ENCODE assay signal across 9 cellular contexts in the genomic region with DNA sequence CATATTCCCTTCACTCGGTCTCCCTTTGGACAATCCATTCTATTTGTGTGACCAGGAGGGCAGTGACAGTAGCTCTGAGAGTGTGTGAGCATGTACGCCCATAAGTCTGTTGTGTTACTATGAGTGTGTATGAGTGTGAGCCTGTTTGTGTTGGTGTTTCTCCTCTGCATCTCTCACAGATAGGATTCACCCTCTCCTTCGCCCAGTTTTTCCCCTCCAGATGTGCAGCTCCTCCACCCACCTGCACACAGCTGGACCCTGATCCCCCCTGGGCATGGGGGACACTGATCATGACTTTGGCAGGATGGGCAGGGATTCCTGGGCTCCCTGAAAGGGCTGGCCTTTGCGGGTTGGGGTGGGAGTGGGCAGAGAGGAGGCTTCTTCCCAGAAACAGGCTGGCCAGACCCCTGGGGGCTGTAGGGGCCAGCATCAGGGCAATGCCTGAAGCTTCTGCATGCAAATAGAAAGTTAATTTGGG. TPM values are rescaled to one million over a fixed set of nuclear protein-coding genes. Genes with fewer than 3 reads are reported as not detected.
DNase-seq lines count a peak whose midpoint lies in the region; ATAC-seq, FAIRE-seq and TF ChIP-seq lines count a peak whose summit lies in the region.
"Had no signal": no experiment of that assay in that cellular context is flagged by ENCODE, and none has a peak within 500 bp of the region (broad histone marks: within the 10 kb centered on the region; RNA-seq: fewer than 3 reads in every experiment).

No MANE protein-coding gene starts in this region.

- H3K27ac ChIP-seq in BLaER1 treated with 17β-estradiol and CSF1 and Interleukin-3, amounts not matched to agents 10 nM and 100 nM = peak overlapping the region in 7 of 11 experiments; percentile 64 to 75 (median 68); a peak in 11 of 22 replicates
- H3K27ac ChIP-seq in PC-9 = peak overlapping the region; percentile 79
- H3K27ac ChIP-seq in endothelial cell of umbilical vein (ENCODE audit: insufficient read depth, low read depth, low read length) = peak overlapping the region; percentile 96
- peak overlapping the region; percentile 96 for H3K27ac ChIP-seq in osteoblast (ENCODE audit: low read depth, low read length)

- dilution Hi-C loops in endothelial cell of umbilical vein (cut with MboI; ENCODE audit: extremely low pct_ligation_motif_present, low sequenced_read_pairs) = no loop called here

- peaks cover 0 to 24% (median 15%) of the 10 kb centered on the region in 11 experiments; a peak in 13 of 22 replicates for H3K36me3 ChIP-seq in BLaER1 treated with 17β-estradiol and CSF1 and Interleukin-3, amounts not matched to agents 10 nM and 100 nM
- H3K36me3 ChIP-seq in PC-9 (ENCODE audit: low read depth) = peaks cover 10% of the 10 kb centered on the region
- H3K36me3 ChIP-seq in endothelial cell of umbilical vein (ENCODE audit: control insufficient read depth in 2 of 2, extremely low read depth in 1 of 2, insufficient read depth in 2 of 2, low read length in 2 of 2) = peaks cover 5 to 14% of the 10 kb centered on the region in 2 experiments
- H3K36me3 ChIP-seq in osteoblast (ENCODE audit: insufficient read depth, low read length) = peaks cover 32% of the 10 kb centered on the region

- H3K4me3 ChIP-seq in BLaER1 treated with 17β-estradiol and CSF1 and Interleukin-3, amounts not matched to agents 10 nM and 100 nM = peak overlapping the region; percentile 48 to 74 (median 62)
- H3K4me3 ChIP-seq in PC-9 (peak overlapping the region; percentile 67), endothelial cell of umbilical vein (replicated peaks in 1 of 3; ENCODE audit: insufficient read depth in 1 of 3, low read depth in 1 of 3, low read length in 3 of 3) (peak overlapping the region; percentile 59 to 74 (median 70)), osteoblast (ENCODE audit: insufficient read depth, low read length) (peak overlapping the region; percentile 82)
- H3K4me3 ChIP-seq: GM12878 had no signal

- no peaks in the 10 kb centered on the region for H3K9me2 ChIP-seq in PC-9 (ENCODE audit: insufficient read depth)

- peak overlapping the region; percentile 80; the same call in 1 of the 2 replicates for H2AFZ ChIP-seq in PC-9
- H2AFZ ChIP-seq in endothelial cell of umbilical vein (ENCODE audit: low read depth, low read length) = no peak overlapping the region
- peak overlapping the region; percentile 6 for H2AFZ ChIP-seq in osteoblast (ENCODE audit: low read length)

- FAIRE-seq in endothelial cell of umbilical vein (lab: Jason Lieb, UNC) = no peak
- FAIRE-seq: GM12878 had no signal

- ATAC-seq in HG02798 (IDR thresholded peaks at IDR 0.05; ENCODE audit: poor library complexity, unreplicated experiment) = no peak

- H3K79me2 ChIP-seq in PC-9 (ENCODE audit: low read depth) (peaks cover 33% of the 10 kb centered on the region), endothelial cell of umbilical vein (ENCODE audit: control insufficient read depth, insufficient read depth, low read length) (peaks cover 45% of the 10 kb centered on the region), osteoblast (ENCODE audit: insufficient read depth, low read length) (peaks cover 41% of the 10 kb centered on the region)

- H3K9ac ChIP-seq in BLaER1 treated with 17β-estradiol and CSF1 and Interleukin-3, amounts not matched to agents 10 nM and 100 nM = peak overlapping the region; percentile 67 to 85 (median 78); a peak in 21 of 22 replicates
- H3K9ac ChIP-seq in endothelial cell of umbilical vein (replicated peaks; ENCODE audit: extremely low read depth, insufficient read depth, low read length) = peak overlapping the region; percentile 78

- H3K9me1 ChIP-seq in endothelial cell of umbilical vein (replicated peaks; ENCODE audit: control insufficient read depth, extremely low read depth, insufficient read depth, low read length) = no peaks in the 10 kb centered on the region

- BruUV-seq in PC-9 (replicated peaks; lab: Mats Ljungman, UMichigan) (TSS peak; percentile 56), endothelial cell of umbilical vein (replicated peaks; lab: Mats Ljungman, UMichigan) (TSS peak; percentile 29)

- H3K4me2 ChIP-seq in BLaER1 treated with 17β-estradiol and CSF1 and Interleukin-3, amounts not matched to agents 10 nM and 100 nM = peak overlapping the region; percentile 86 to 98 (median 94)
- H3K4me2 ChIP-seq in PC-9 = peak overlapping the region; percentile 87
- peak overlapping the region; percentile 59 for H3K4me2 ChIP-seq in endothelial cell of umbilical vein (ENCODE audit: insufficient read depth, low read length)
- peak overlapping the region; percentile 100 for H3K4me2 ChIP-seq in osteoblast (ENCODE audit: insufficient read depth, low read length)

- intact Hi-C loops in PC-9 (cut with micrococcal nuclease; ENCODE audit: unreplicated experiment) (loop anchor here (2.0 kb wide), 1 partner anchor 37 kb away; no protein-coding TSS in a partner anchor), endothelial cell of umbilical vein (cut with micrococcal nuclease) (loop anchor here (1.0 to 2.0 kb wide), 2 partner anchors 10 to 15 kb away; partner anchors contain the start of gene PHLDB1)

- no peak for TF ChIP-seq POLR2A in endothelial cell of umbilical vein (IDR thresholded peaks at IDR 0.05; ENCODE audit: low read depth, low read length)

- CTCF ChIA-PET in PC-9 (lab: Charles Lee) = interaction anchor here (0.6 to 2.6 kb wide), 4 partner anchors 13 to 456 kb away, joined by 3 to 12 read pairs (median 7); no protein-coding TSS in a partner anchor
- CTCF ChIA-PET in endothelial cell of umbilical vein (lab: Charles Lee) = interaction anchor here (1.0 to 8.3 kb wide), 6 partner anchors 11 to 37 kb away, joined by 3 to 138 read pairs (median 7); partner anchors contain the start of gene PHLDB1

- no peak for DNase-seq in PC-9
- peak; percentile 22 for DNase-seq in endothelial cell of umbilical vein (ENCODE audit: low read depth, low spot score)
- no peak for DNase-seq in osteoblast (ENCODE audit: insufficient read length, low spot score, missing footprints)
- no peak for DNase-seq in CD1c-positive myeloid dendritic cell (ENCODE audit: extremely low spot score)
- DNase-seq in OCI-M1 (lab: John Stamatoyannopoulos, UW) = no peak
- no peak for DNase-seq in NOMO-1 (lab: John Stamatoyannopoulos, UW; ENCODE audit: unreplicated experiment in 2 of 2)

- H3K27me3 ChIP-seq in BLaER1 treated with 17β-estradiol and CSF1 and Interleukin-3, amounts not matched to agents 10 nM and 100 nM = no peaks in the 10 kb centered on the region; a peak in 2 of 22 replicates
- no peaks in the 10 kb centered on the region for H3K27me3 ChIP-seq in PC-9 (ENCODE audit: insufficient read depth, low read depth)
- no peaks in the 10 kb centered on the region for H3K27me3 ChIP-seq in endothelial cell of umbilical vein (ENCODE audit: control insufficient read depth in 2 of 2, insufficient read depth in 2 of 2, low read length in 2 of 2)
- no peaks in the 10 kb centered on the region for H3K27me3 ChIP-seq in osteoblast (ENCODE audit: insufficient read depth, low read length)

- H3K4me1 ChIP-seq in BLaER1 treated with 17β-estradiol and CSF1 and Interleukin-3, amounts not matched to agents 10 nM and 100 nM = peaks cover 48 to 69% (median 51%) of the 10 kb centered on the region in 10 experiments
- H3K4me1 ChIP-seq in PC-9 (replicated peaks; ENCODE audit: insufficient read depth) (peaks cover 62% of the 10 kb centered on the region), endothelial cell of umbilical vein (ENCODE audit: control insufficient read depth, extremely low read depth, insufficient read depth, low read length) (peaks cover 58% of the 10 kb centered on the region), osteoblast (ENCODE audit: insufficient read depth, low read length) (peaks cover 63% of the 10 kb centered on the region)

- H4K20me1 ChIP-seq in BLaER1 treated with 17β-estradiol and CSF1 and Interleukin-3, amounts not matched to agents 10 nM and 100 nM = peaks cover 0 to 26% (median 0%) of the 10 kb centered on the region in 11 experiments; a peak in 4 of 22 replicates
- H4K20me1 ChIP-seq in PC-9 (ENCODE audit: insufficient read depth) (peaks cover 1% of the 10 kb centered on the region; the same call in 1 of the 2 replicates), endothelial cell of umbilical vein (replicated peaks; ENCODE audit: control insufficient read depth, extremely low read depth, insufficient read depth, low read length) (no peaks in the 10 kb centered on the region), osteoblast (ENCODE audit: insufficient read depth, low read length) (peaks cover 21% of the 10 kb centered on the region)

- H3F3A ChIP-seq in PC-9 (ENCODE audit: insufficient read depth, low read depth) = peaks cover 67% of the 10 kb centered on the region

- no peaks in the 10 kb centered on the region for H3K9me3 ChIP-seq in BLaER1 treated with 17β-estradiol and CSF1 and Interleukin-3, amounts not matched to agents 10 nM and 100 nM (replicated peaks in 1 of 11)
- H3K9me3 ChIP-seq in PC-9 (ENCODE audit: insufficient read depth, low read depth) = no peaks in the 10 kb centered on the region
- H3K9me3 ChIP-seq in endothelial cell of umbilical vein (replicated peaks; ENCODE audit: control insufficient read depth, insufficient read depth, low read length) = no peaks in the 10 kb centered on the region
- H3K9me3 ChIP-seq in osteoblast (ENCODE audit: low read depth, low read length) = no peaks in the 10 kb centered on the region

- POLR2A ChIA-PET in PC-9 (lab: Charles Lee; ENCODE audit: unreplicated experiment) (interaction anchor here (0.6 kb wide), 2 partner anchors 344 to 397 kb away, joined by 5 to 7 read pairs; partner anchors contain the start of gene TRAPPC4), endothelial cell of umbilical vein (lab: Charles Lee) (interaction anchor here (1.6 to 3.9 kb wide), 3 partner anchors 9 to 15 kb away, joined by 11 to 29 read pairs (median 13); partner anchors contain the start of gene PHLDB1)

- no peak for TF ChIP-seq CTCF in PC-9 (conservative IDR thresholded peaks at IDR 0.05)
- no peak for TF ChIP-seq CTCF in endothelial cell of umbilical vein (IDR thresholded peaks at IDR 0.05; ENCODE audit: extremely low read depth in 1 of 2, insufficient read depth in 1 of 2, low read depth in 1 of 2, low read length in 2 of 2)
- no peak for TF ChIP-seq CTCF in osteoblast (IDR thresholded peaks at IDR 0.05; ENCODE audit: extremely low read depth, low read depth, low read length)

RNA-seq across cellular contexts. Expression of gene PHLDB1, which starts 14.5 kb away (rescaled TPM):
- total RNA-seq in PC-9 (2021) = 122 and 125 TPM in 2 replicates
- total RNA-seq in endothelial cell of umbilical vein = 183 and 227 TPM in 2 replicates
- polyA plus RNA-seq in endothelial cell of umbilical vein = 99.7 and 109 TPM in 2 replicates
- polyA plus RNA-seq in endothelial cell of umbilical vein (2011; cell fraction: cytosol; rRNA removed) = 69.9 and 75.8 TPM in 2 replicates
- polyA plus RNA-seq in endothelial cell of umbilical vein (2011; cell fraction: nucleus; rRNA removed) = 320 and 340 TPM in 2 replicates
- polyA plus RNA-seq in endothelial cell of umbilical vein (2012) = 99.4 and 105 TPM in 2 replicates
- polyA minus RNA-seq in endothelial cell of umbilical vein = 149 and 151 TPM in 2 replicates
- 4.6 TPM for polyA minus RNA-seq in endothelial cell of umbilical vein (2011; cell fraction: cytosol; rRNA and poly(A)+ RNA removed)
- 155 and 169 TPM in 2 replicates for polyA minus RNA-seq in endothelial cell of umbilical vein (2011; cell fraction: nucleus; rRNA and poly(A)+ RNA removed)
- total RNA-seq in osteoblast = 86.9 and 96.3 TPM in 2 replicates

RNA-seq across cellular contexts. Expression of gene ARCN1, which starts 49.7 kb away (rescaled TPM):
- 79.8 and 105 TPM in 2 replicates for total RNA-seq in PC-9 (2021)
- 168 and 172 TPM in 2 replicates for total RNA-seq in endothelial cell of umbilical vein
- 180 and 188 TPM in 2 replicates for polyA plus RNA-seq in endothelial cell of umbilical vein
- polyA plus RNA-seq in endothelial cell of umbilical vein (2011; cell fraction: cytosol; rRNA removed) = 184 and 190 TPM in 2 replicates
- 83.4 and 98.1 TPM in 2 replicates for polyA plus RNA-seq in endothelial cell of umbilical vein (2011; cell fraction: nucleus; rRNA removed)
- 138 and 176 TPM in 2 replicates for polyA plus RNA-seq in endothelial cell of umbilical vein (2012)
- 185 and 191 TPM in 2 replicates for polyA minus RNA-seq in endothelial cell of umbilical vein
- polyA minus RNA-seq in endothelial cell of umbilical vein (2011; cell fraction: cytosol; rRNA and poly(A)+ RNA removed) = 49.5 TPM
- 38.0 and 59.9 TPM in 2 replicates for polyA minus RNA-seq in endothelial cell of umbilical vein (2011; cell fraction: nucleus; rRNA and poly(A)+ RNA removed)
- 162 and 172 TPM in 2 replicates for total RNA-seq in osteoblast

RNA-seq across cellular contexts. Expression of gene IFT46, which starts 56.2 kb away (rescaled TPM):
- total RNA-seq in PC-9 (2021) = 19.2 and 22.1 TPM in 2 replicates
- 16.7 and 17.0 TPM in 2 replicates for total RNA-seq in endothelial cell of umbilical vein
- polyA plus RNA-seq in endothelial cell of umbilical vein = 26.5 and 28.7 TPM in 2 replicates
- polyA plus RNA-seq in endothelial cell of umbilical vein (2011; cell fraction: cytosol; rRNA removed) = 30.0 and 32.2 TPM in 2 replicates
- 31.6 and 32.7 TPM in 2 replicates for polyA plus RNA-seq in endothelial cell of umbilical vein (2011; cell fraction: nucleus; rRNA removed)
- 21.6 and 26.2 TPM in 2 replicates for polyA plus RNA-seq in endothelial cell of umbilical vein (2012)
- polyA minus RNA-seq in endothelial cell of umbilical vein = 24.4 and 30.5 TPM in 2 replicates
- 9.1 TPM for polyA minus RNA-seq in endothelial cell of umbilical vein (2011; cell fraction: cytosol; rRNA and poly(A)+ RNA removed)
- polyA minus RNA-seq in endothelial cell of umbilical vein (2011; cell fraction: nucleus; rRNA and poly(A)+ RNA removed) = 7.5 and 11.7 TPM in 2 replicates
- total RNA-seq in osteoblast = 31.8 and 37.7 TPM in 2 replicates

RNA-seq across cellular contexts. Expression of gene TREH, which starts 57.5 kb away (rescaled TPM):
- not detected in 2 replicates for total RNA-seq in PC-9 (2021)
- total RNA-seq in endothelial cell of umbilical vein = not detected in 2 replicates
- not detected in 2 replicates for polyA plus RNA-seq in endothelial cell of umbilical vein
- not detected in 2 replicates for polyA plus RNA-seq in endothelial cell of umbilical vein (2011; cell fraction: cytosol; rRNA removed)
- polyA plus RNA-seq in endothelial cell of umbilical vein (2011; cell fraction: nucleus; rRNA removed) = not detected in 2 replicates
- 0.35 and 0.56 TPM in 2 replicates for polyA plus RNA-seq in endothelial cell of umbilical vein (2012)
- polyA minus RNA-seq in endothelial cell of umbilical vein = not detected in 2 replicates
- not detected for polyA minus RNA-seq in endothelial cell of umbilical vein (2011; cell fraction: cytosol; rRNA and poly(A)+ RNA removed)
- not detected in 2 replicates for polyA minus RNA-seq in endothelial cell of umbilical vein (2011; cell fraction: nucleus; rRNA and poly(A)+ RNA removed)
- not detected in 2 replicates for total RNA-seq in osteoblast
- total RNA-seq: GM12878 had no signal
- polyA plus RNA-seq: GM12878 had no signal
